8 cellular contexts compared by ENCODE assay signal in the genomic region with DNA sequence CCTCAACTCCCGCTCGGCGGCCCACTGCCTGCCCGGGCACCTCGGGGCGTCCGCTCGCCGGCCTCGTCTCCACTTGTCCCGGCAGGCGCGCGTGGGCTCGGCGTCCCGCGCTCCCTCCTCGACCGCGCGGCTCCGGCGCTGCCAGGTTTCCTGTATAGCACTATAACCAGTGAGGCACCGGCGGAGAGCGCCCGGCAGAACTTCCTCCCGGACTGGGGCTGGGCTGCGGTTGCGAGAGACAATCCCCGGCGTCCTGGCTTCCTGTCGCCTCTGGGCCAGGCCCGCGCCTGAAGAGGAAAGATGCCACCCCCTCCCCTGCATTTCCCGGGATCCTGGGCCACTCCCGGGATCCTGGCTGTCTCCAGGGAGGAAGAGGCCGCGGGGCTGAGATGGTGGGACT.
DNase-seq lines count a peak whose midpoint lies in the region; ATAC-seq, FAIRE-seq and TF ChIP-seq lines count a peak whose summit lies in the region.

No MANE protein-coding gene starts in this region.

- ATAC-seq in naive B cell (ENCODE audit: low read depth in 2 of 2), result peak in 1 of 2 donors; percentile 12
- ATAC-seq in GM19395 (IDR thresholded peaks at IDR 0.05; ENCODE audit: unreplicated experiment), result no peak
- ATAC-seq in GM18519 (IDR thresholded peaks at IDR 0.05; ENCODE audit: low FRiP score, unreplicated experiment), result no peak

- H3K27ac ChIP-seq in VCaP (peak overlapping the region; percentile 63), H1 (ENCODE audit: low read depth, low read length) (no peak overlapping the region)

- no peaks in the 10 kb centered on the region for H3K79me2 ChIP-seq in H1 (ENCODE audit: control insufficient read depth in 1 of 2, insufficient read depth in 2 of 2, low read length in 2 of 2)

- H2BK12ac ChIP-seq in H1 (ENCODE audit: low read depth, low read length), result no peak overlapping the region

- H3K36me3 ChIP-seq in H1 (ENCODE audit: control insufficient read depth in 2 of 4, insufficient read depth in 4 of 4, low read length in 3 of 4), result peaks cover 0 to 4% (median 0%) of the 10 kb centered on the region in 4 experiments; a peak in 1 of 8 replicates

- H3K79me1 ChIP-seq in H1 (ENCODE audit: low read depth, low read length), result no peaks in the 10 kb centered on the region

- POLR2A ChIA-PET in H1 (lab: Charles Lee; ENCODE audit: partially characterized antibody), result interaction anchor here (0.9 kb wide), 1 partner anchor 33 kb away, joined by 3 read pairs; no protein-coding TSS in a partner anchor

- no peak overlapping the region for H3K4ac ChIP-seq in H1 (replicated peaks; ENCODE audit: insufficient read length, low read depth, low read length)

- 5% methylated on average over 12 of the region's 40 CpGs; no CpG with 5 or more reads in 1 of the 2 experiments for WGBS in H1 (ENCODE audit: extremely low coverage in 1 of 2, insufficient coverage in 1 of 2, insufficient read length in 1 of 2, insufficient replicate concordance in 2 of 2, low coverage in 1 of 2, low lambda C conversion rate in 2 of 2, missing lambda C conversion rate in 1 of 2), 2 experiments

- peak overlapping the region in 1 of 6 donors; percentile 77 for H3K27ac Mint-ChIP-seq in naive B cell

- H3K4me3 Mint-ChIP-seq in naive B cell, result peak overlapping the region in 5 of 8 donors; percentile 66 to 87 (median 76)

- peaks cover 14% of the 10 kb centered on the region; the same call in 1 of the 2 replicates for H3K23me2 ChIP-seq in H1 (ENCODE audit: low read depth, low read length)

- H3K56ac ChIP-seq in H1 (replicated peaks; ENCODE audit: insufficient read length, low read depth, low read length), result no peak overlapping the region

- H2BK120ac ChIP-seq in H1 (replicated peaks; ENCODE audit: low read depth, low read length), result no peak overlapping the region

- peaks cover 3 to 20% (median 11%) of the 10 kb centered on the region in 4 experiments for H3K4me1 ChIP-seq in H1 (replicated peaks in 1 of 4; ENCODE audit: control insufficient read depth in 3 of 4, insufficient read depth in 4 of 4, low read length in 3 of 4)

- no peak overlapping the region for H2AFZ ChIP-seq in H1 (ENCODE audit: low read length)

- no peak overlapping the region for H2AK5ac ChIP-seq in H1 (ENCODE audit: low read depth, low read length)

- H3K9me3 ChIP-seq in H1 (ENCODE audit: insufficient read depth in 2 of 2, low read depth in 1 of 2, low read length in 1 of 2), result no peaks in the 10 kb centered on the region

- no peak overlapping the region for H2BK20ac ChIP-seq in H1 (ENCODE audit: low read length)

- peaks cover 23 to 38% (median 28%) of the 10 kb centered on the region in 3 donors for H3K4me1 Mint-ChIP-seq in naive B cell

- no peak overlapping the region for H4K91ac ChIP-seq in H1 (replicated peaks; ENCODE audit: insufficient read length, low read length)

- TF ChIP-seq CTCF in VCaP (conservative IDR thresholded peaks at IDR 0.05) (no peak), H1 (IDR thresholded peaks at IDR 0.05; ENCODE audit: control extremely low read depth in 1 of 3, insufficient read depth in 1 of 3, low read depth in 1 of 3, low read length in 3 of 3) (no peak)

- TF ChIP-seq POLR2A in H1 (IDR thresholded peaks at IDR 0.05; ENCODE audit: control extremely low read depth in 1 of 2, low read depth in 2 of 2, low read length in 2 of 2), result no peak

- no peak for TF ChIP-seq RAD21 in H1 (IDR thresholded peaks at IDR 0.05 in 1 of 2, conservative IDR thresholded peaks at IDR 0.05 in 1 of 2; ENCODE audit: low read depth in 2 of 2, low read length in 2 of 2)

- H3K27me3 ChIP-seq in H1 (replicated peaks in 1 of 4; ENCODE audit: control insufficient read depth in 3 of 4, extremely low read depth in 1 of 4, insufficient read depth in 3 of 4, low read length in 3 of 4), result peaks cover 31 to 57% (median 50%) of the 10 kb centered on the region in 4 experiments

- peak overlapping the region; percentile 38 to 68 (median 42); a peak in 7 of 8 replicates for H3K4me3 ChIP-seq in H1 (ENCODE audit: extremely low read depth in 1 of 4, insufficient read depth in 2 of 4, low read depth in 3 of 4, low read length in 4 of 4)

- CTCF ChIA-PET in H1 (lab: Charles Lee; ENCODE audit: partially characterized antibody), result no interaction called here

- H3K36me3 Mint-ChIP-seq in naive B cell, result peaks cover 0 to 1% of the 10 kb centered on the region in 2 donors

- H3K4me2 ChIP-seq in H1 (ENCODE audit: insufficient read depth in 1 of 2, low read depth in 2 of 2, low read length in 2 of 2), result peak overlapping the region; percentile 62 to 89

- peaks cover 0 to 8% (median 6%) of the 10 kb centered on the region in 3 donors for H3K27me3 Mint-ChIP-seq in naive B cell

- H3K14ac ChIP-seq in H1 (ENCODE audit: insufficient read length), result no peak overlapping the region

- no peak overlapping the region for H3K18ac ChIP-seq in H1 (ENCODE audit: extremely low read depth, low read length)

- DNase-seq in AML-193 (lab: John Stamatoyannopoulos, UW) (peak; percentile 77 to 78), HPDE6-E6E7 (ENCODE audit: extremely low spot score) (peak; percentile 23), H1 (ENCODE audit: low read depth in 1 of 2, low spot score in 2 of 2) (peak in 1 of 2 experiments; percentile 73), naive B cell (no peak), putamen (ENCODE audit: low spot score) (no peak)

- H4K20me1 ChIP-seq in H1 (replicated peaks in 1 of 2; ENCODE audit: control insufficient read depth in 1 of 2, insufficient read depth in 2 of 2, low read length in 2 of 2), result peaks cover 0 to 7% of the 10 kb centered on the region in 2 experiments

- no peak overlapping the region for H2BK5ac ChIP-seq in H1 (ENCODE audit: low read depth, low read length)

- no peak for TF ChIP-seq EP300 in H1 (IDR thresholded peaks at IDR 0.05; ENCODE audit: borderline replicate concordance in 1 of 2, low read depth in 2 of 2, low read length in 2 of 2)

- no peaks in the 10 kb centered on the region for H3K9me3 Mint-ChIP-seq in naive B cell

- H3K9ac ChIP-seq in H1 (replicated peaks in 1 of 4; ENCODE audit: extremely low read depth in 1 of 4, low read depth in 3 of 4, low read length in 3 of 4), result no peak overlapping the region

- H4K8ac ChIP-seq in H1 (ENCODE audit: extremely low read depth, insufficient read depth, low read length), result no peak overlapping the region

- no peak for FAIRE-seq in H1 (lab: Jason Lieb, UNC)

- H2BK15ac ChIP-seq in H1 (ENCODE audit: low read length), result no peak overlapping the region

- no peak overlapping the region for H4K5ac ChIP-seq in H1 (ENCODE audit: insufficient read length, low read depth, low read length)

- no peak overlapping the region for H3K23ac ChIP-seq in H1 (ENCODE audit: insufficient read length)

TF ChIP-seq in H1, 55 proteins besides CTCF, POLR2A, EP300 and RAD21:
- TF ChIP-seq CHD2 (IDR thresholded peaks at IDR 0.05; ENCODE audit: low read length), result no peak
- peak; percentile 47; the same call in 1 of the 2 replicates for TF ChIP-seq SUZ12 (IDR thresholded peaks at IDR 0.05; ENCODE audit: low read length)
- peak; percentile 42 for TF ChIP-seq RNF2 (IDR thresholded peaks at IDR 0.05; ENCODE audit: borderline replicate concordance, low read depth, low read length, missing control alignments, poor library complexity, severe bottlenecking)
- TF ChIP-seq POLR2AphosphoS5 (IDR thresholded peaks at IDR 0.05; ENCODE audit: low read depth, low read length), result no peak
- peak; percentile 51 for TF ChIP-seq KDM4A (IDR thresholded peaks at IDR 0.05; ENCODE audit: low read depth, low read length, severe bottlenecking)
- TF ChIP-seq CREB1 (IDR thresholded peaks at IDR 0.05), result no peak
- TF ChIP-seq NRF1 (IDR thresholded peaks at IDR 0.05; ENCODE audit: low read depth, low read length), result no peak

Comparison
In these comparisons a context has a peak if more than half of its experiments do, and no peak if none do; other contexts are left out.
1. DNase-seq: peak in AML-193 (2 of 2) and HPDE6-E6E7 (single experiment); none in naive B cell (single experiment) and putamen (single experiment).